8 cellular contexts compared by ENCODE assay signal in genomic region chr3:149581681-149582349, GRCh38.
DNase-seq lines count a peak whose midpoint lies in the region; ATAC-seq lines count a peak whose summit lies in the region.

No MANE protein-coding gene starts in this region.

- WGBS in mesodermal cell (ENCODE audit: insufficient coverage in 2 of 2), 2 experiments, result 46 to 55% methylated on average over 5 to 6 of the region's 7 CpGs

- in situ Hi-C loops in KBM-7 (cut with MboI; ENCODE audit: low pct_unique_long_range_greater_than_20kb, low sequenced_read_pairs), result no loop called here

- H3K36me3 ChIP-seq in mesodermal cell (ENCODE audit: control insufficient read depth, insufficient read depth, low read length), result peaks cover 9% of the 10 kb centered on the region

- H3K27ac ChIP-seq in mesodermal cell (ENCODE audit: low read depth, low read length, severe bottlenecking), result peak overlapping the region; percentile 88

- ATAC-seq in HG03045 (IDR thresholded peaks at IDR 0.05; ENCODE audit: unreplicated experiment), result no peak
- no peak for ATAC-seq in GM21723 (IDR thresholded peaks at IDR 0.05; ENCODE audit: unreplicated experiment)
- no peak for ATAC-seq in HG03025 (IDR thresholded peaks at IDR 0.05; ENCODE audit: low FRiP score, unreplicated experiment)

- peaks cover 53% of the 10 kb centered on the region for H3K4me1 ChIP-seq in mesodermal cell (ENCODE audit: control insufficient read depth, insufficient read depth, low read length, poor library complexity, severe bottlenecking)

- no peak overlapping the region for H3K4me3 ChIP-seq in mesodermal cell (ENCODE audit: extremely low read depth, insufficient read depth, low read length, poor library complexity, severe bottlenecking)

- DNase-seq in AG20443 (ENCODE audit: low spot score), result peak; percentile 74
- peak; percentile 6 for DNase-seq in KBM-7
- DNase-seq in dedifferentiated amniotic fluid mesenchymal stem cell (ENCODE audit: extremely low spot score), result peak; percentile 76
- no peak for DNase-seq in NCI-H2171 (lab: John Stamatoyannopoulos, UW)

- H3K9me3 ChIP-seq in mesodermal cell (ENCODE audit: control insufficient read depth, low read length), result no peaks in the 10 kb centered on the region
